In genomic region chr6:78492351-78493010, GRCh38 we compare ENCODE assay signal across 20 cellular contexts.
DNase-seq lines count a peak whose midpoint lies in the region; ATAC-seq, FAIRE-seq and TF ChIP-seq lines count a peak whose summit lies in the region.
"Had no signal": no experiment of that assay in that cellular context is flagged by ENCODE, and none has a peak within 500 bp of the region (broad histone marks: within the 10 kb centered on the region; RNA-seq: fewer than 3 reads in every experiment).

No MANE protein-coding gene starts in this region.

- H3K4me3 ChIP-seq in GM23338 (no peak overlapping the region), astrocyte (ENCODE audit: insufficient read depth, low read depth, low read length) (no peak overlapping the region), fibroblast of mammary gland (ENCODE audit: control insufficient read depth, low read depth, low read length) (no peak overlapping the region), smooth muscle cell (no peak overlapping the region), colonic mucosa (no peak overlapping the region)
- H3K4me3 ChIP-seq: esophagus muscularis mucosa, prostate gland, thoracic aorta had no signal

- DNase-seq in GM23338 (ENCODE audit: low spot score) (no peak), astrocyte (ENCODE audit: low read depth) (peak; percentile 22), fibroblast of mammary gland (ENCODE audit: low read depth) (peak; percentile 29), smooth muscle cell (lab: John Stamatoyannopoulos, UW; ENCODE audit: unreplicated experiment) (no peak), omental fat pad (ENCODE audit: low spot score) (no peak), colonic mucosa (no peak)
- no peak for DNase-seq in activated effector memory CD4-positive, alpha-beta T cell treated with Interleukin-2 at 50 U/mL for 16 hours
- DNase-seq: activated CD4-positive, alpha-beta T cell treated with anti-CD3 and anti-CD28 coated beads, Interleukin-2, amount 50 U/mL, for 4 hours; activated naive CD4-positive, alpha-beta T cell treated with anti-CD3 and anti-CD28 coated beads for 36 hours; anterior cingulate cortex; C1 segment of cervical spinal cord; NCI-H1694; SW 1271 had no signal

- H3K27me3 ChIP-seq in GM23338 (ENCODE audit: insufficient read depth) (no peaks in the 10 kb centered on the region), astrocyte (ENCODE audit: insufficient read depth, low read length) (no peaks in the 10 kb centered on the region), smooth muscle cell (ENCODE audit: low read depth) (no peaks in the 10 kb centered on the region), colonic mucosa (no peaks in the 10 kb centered on the region)
- H3K27me3 ChIP-seq: esophagus muscularis mucosa had no signal

- no peaks in the 10 kb centered on the region for H3K27me3 Mint-ChIP-seq in GM23338 (ENCODE audit: insufficient read depth, low read depth, poor library complexity)
- no peaks in the 10 kb centered on the region for H3K27me3 Mint-ChIP-seq in astrocyte (ENCODE audit: low read depth, unreplicated experiment)
- H3K27me3 Mint-ChIP-seq: dendritic cell treated with granulocyte-macrophage colony-stimulating factor and Interleukin-4, amounts not matched to agents 40 ng/mL and 50 ng/mL, for 4 days had no signal

- H3K4me3 Mint-ChIP-seq in GM23338 (no peak overlapping the region), astrocyte (ENCODE audit: unreplicated experiment) (no peak overlapping the region)
- H3K4me3 Mint-ChIP-seq: activated naive CD4-positive, alpha-beta T cell treated with anti-CD3 and anti-CD28 coated beads for 36 hours; dendritic cell treated with granulocyte-macrophage colony-stimulating factor and Interleukin-4, amounts not matched to agents 40 ng/mL and 50 ng/mL, for 4 days; nephron had no signal

- H2AFZ ChIP-seq in GM23338 (0 out of 2 replicates have a peak overlapping the region, but pooled peaks have one; percentile 20), astrocyte (ENCODE audit: low read depth, low read length) (no peak overlapping the region), smooth muscle cell (ENCODE audit: low read depth) (no peak overlapping the region)

- TF ChIP-seq CTCF in GM23338 (conservative IDR thresholded peaks at IDR 0.05; ENCODE audit: low read depth in 2 of 2) (no peak), astrocyte (IDR thresholded peaks at IDR 0.05; ENCODE audit: insufficient read depth, low read depth, low read length) (no peak), fibroblast of mammary gland (conservative IDR thresholded peaks at IDR 0.05; ENCODE audit: control insufficient read depth, insufficient read depth, low read depth, low read length) (no peak), smooth muscle cell (IDR thresholded peaks at IDR 0.05; ENCODE audit: borderline replicate concordance, insufficient read depth, poor library complexity, severe bottlenecking) (no peak), omental fat pad (IDR thresholded peaks at IDR 0.05) (no peak), colonic mucosa (IDR thresholded peaks at IDR 0.05) (no peak)

- H3K4me2 ChIP-seq in GM23338 (no peak overlapping the region), astrocyte (ENCODE audit: low read length) (peak overlapping the region; percentile 68), smooth muscle cell (peak overlapping the region; percentile 5)

- H3K4me1 Mint-ChIP-seq in GM23338 (peaks cover 17% of the 10 kb centered on the region; the same call in 2 of the 3 replicates), astrocyte (ENCODE audit: low read depth, unreplicated experiment) (peaks cover 11% of the 10 kb centered on the region)
- H3K4me1 Mint-ChIP-seq: nephron had no signal

- H3K9ac ChIP-seq in astrocyte (ENCODE audit: low read length) (peak overlapping the region; percentile 6), smooth muscle cell (ENCODE audit: low read depth) (no peak overlapping the region), colonic mucosa (ENCODE audit: low read depth in 2 of 2, low read length in 2 of 2) (no peak overlapping the region)

- H3K36me3 Mint-ChIP-seq in GM23338 (ENCODE audit: low read depth): no peaks in the 10 kb centered on the region
- no peaks in the 10 kb centered on the region for H3K36me3 Mint-ChIP-seq in astrocyte (ENCODE audit: low read depth, unreplicated experiment)

- H3K9me3 Mint-ChIP-seq in GM23338 (no peaks in the 10 kb centered on the region), astrocyte (ENCODE audit: unreplicated experiment) (no peaks in the 10 kb centered on the region)
- H3K9me3 Mint-ChIP-seq: activated naive CD4-positive, alpha-beta T cell treated with anti-CD3 and anti-CD28 coated beads for 36 hours; dendritic cell treated with granulocyte-macrophage colony-stimulating factor and Interleukin-4, amounts not matched to agents 40 ng/mL and 50 ng/mL, for 4 days; nephron had no signal

- H3K4me1 ChIP-seq in GM23338 (ENCODE audit: insufficient read depth) (peaks cover 10% of the 10 kb centered on the region; the same call in 1 of the 2 replicates), astrocyte (ENCODE audit: insufficient read depth, low read length) (peaks cover 12% of the 10 kb centered on the region), smooth muscle cell (ENCODE audit: low read depth) (no peaks in the 10 kb centered on the region), colonic mucosa (no peaks in the 10 kb centered on the region)
- H3K4me1 ChIP-seq: esophagus muscularis mucosa, prostate gland had no signal

- FAIRE-seq in astrocyte (lab: Jason Lieb, UNC): no peak
- FAIRE-seq: islet of Langerhans had no signal

- no peak for ATAC-seq in GM23338
- ATAC-seq in omental fat pad (ENCODE audit: low FRiP score): no peak
- ATAC-seq: Right ventricle myocardium inferior had no signal

- 61% methylated on average over 4 of the region's 4 CpGs for WGBS in smooth muscle cell (ENCODE audit: low lambda C conversion rate)

- H3K36me3 ChIP-seq in GM23338 (ENCODE audit: insufficient read depth) (no peaks in the 10 kb centered on the region), astrocyte (ENCODE audit: insufficient read depth, low read length) (no peaks in the 10 kb centered on the region), smooth muscle cell (ENCODE audit: low read depth) (no peaks in the 10 kb centered on the region), colonic mucosa (no peaks in the 10 kb centered on the region)
- H3K36me3 ChIP-seq: esophagus muscularis mucosa, prostate gland, thoracic aorta had no signal

- H3K27ac ChIP-seq in GM23338 (ENCODE audit: low read depth): no peak overlapping the region
- H3K27ac ChIP-seq in astrocyte (ENCODE audit: low read depth, low read length): peak overlapping the region; percentile 8
- no peak overlapping the region for H3K27ac ChIP-seq in smooth muscle cell (ENCODE audit: low read depth)
- H3K27ac ChIP-seq in colonic mucosa: no peak overlapping the region
- H3K27ac ChIP-seq: esophagus muscularis mucosa, prostate gland, thoracic aorta had no signal

- H3K27ac Mint-ChIP-seq in GM23338: peak overlapping the region; percentile 65
- peak overlapping the region; percentile 43 for H3K27ac Mint-ChIP-seq in astrocyte (ENCODE audit: unreplicated experiment)
- H3K27ac Mint-ChIP-seq: activated naive CD4-positive, alpha-beta T cell treated with anti-CD3 and anti-CD28 coated beads for 36 hours; dendritic cell treated with granulocyte-macrophage colony-stimulating factor and Interleukin-4, amounts not matched to agents 40 ng/mL and 50 ng/mL, for 4 days; nephron had no signal

- H4K20me1 ChIP-seq in GM23338 (replicated peaks; ENCODE audit: insufficient read depth): no peaks in the 10 kb centered on the region
- no peaks in the 10 kb centered on the region for H4K20me1 ChIP-seq in astrocyte (ENCODE audit: insufficient read depth, low read length)
- no peaks in the 10 kb centered on the region for H4K20me1 ChIP-seq in smooth muscle cell (ENCODE audit: low read depth)

- H3K79me2 ChIP-seq in GM23338 (replicated peaks; ENCODE audit: insufficient read depth) (no peaks in the 10 kb centered on the region), astrocyte (ENCODE audit: insufficient read depth, low read length) (no peaks in the 10 kb centered on the region), smooth muscle cell (ENCODE audit: low read depth) (no peaks in the 10 kb centered on the region)

- intact Hi-C loops in colonic mucosa (cut with DNase I): no loop called here

- H3F3A ChIP-seq in GM23338 (replicated peaks; ENCODE audit: low read depth) (no peaks in the 10 kb centered on the region), smooth muscle cell (ENCODE audit: low read depth) (no peaks in the 10 kb centered on the region)

- H3K9me3 ChIP-seq in astrocyte (ENCODE audit: insufficient read depth, low read depth, low read length) (no peaks in the 10 kb centered on the region), smooth muscle cell (replicated peaks; ENCODE audit: low read depth) (no peaks in the 10 kb centered on the region), colonic mucosa (no peaks in the 10 kb centered on the region)
- H3K9me3 ChIP-seq: esophagus muscularis mucosa, prostate gland, thoracic aorta had no signal

- no peaks in the 10 kb centered on the region for H3K9me2 ChIP-seq in GM23338 (ENCODE audit: insufficient read depth)

TF ChIP-seq in GM23338, 12 proteins besides CTCF, POLR2A, EP300 and RAD21 (continues in another document):
- no peak for TF ChIP-seq POLR2AphosphoS5 (IDR thresholded peaks at IDR 0.05; ENCODE audit: low read depth)
- TF ChIP-seq EZH2 (IDR thresholded peaks at IDR 0.05; ENCODE audit: low read depth, unreplicated experiment): no peak
- TF ChIP-seq ZNF331 (CRISPR knock-in tag; IDR thresholded peaks at IDR 0.05; ENCODE audit: low read depth): no peak
- no peak for TF ChIP-seq REST (IDR thresholded peaks at IDR 0.05; ENCODE audit: unreplicated experiment)

Comparison
In these comparisons a context has a peak if more than half of its experiments do, and no peak if none do; other contexts are left out.
1. DNase-seq: peak in astrocyte (single experiment) and fibroblast of mammary gland (single experiment); none in GM23338 (single experiment), smooth muscle cell (single experiment), activated effector memory CD4-positive, alpha-beta T cell treated with Interleukin-2 at 50 U/mL for 16 hours (single experiment), omental fat pad (single experiment) and colonic mucosa (single experiment).